ENCODE assay signal across 17 cellular contexts in the genomic region with DNA sequence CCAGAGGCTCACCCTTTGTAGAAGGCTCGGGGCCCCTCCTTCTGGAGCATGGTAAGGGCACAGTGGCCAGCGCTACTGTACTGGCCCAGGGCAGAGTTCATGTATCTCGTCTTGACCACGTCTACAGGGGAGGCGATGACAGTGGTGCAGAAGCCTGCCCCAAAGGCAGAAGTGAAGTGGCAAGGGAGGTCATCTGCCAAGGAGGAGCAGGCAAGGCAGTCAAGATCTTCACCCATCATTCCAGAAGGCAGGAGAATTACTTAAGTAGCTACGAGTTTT. TPM values are rescaled to one million over a fixed set of nuclear protein-coding genes. Genes with fewer than 3 reads are reported as not detected.
A peak's percentile ranks its signal among the peaks of the same experiment; 100 is the strongest.
DNase-seq lines count a peak whose midpoint lies in the region; ATAC-seq and TF ChIP-seq lines count a peak whose summit lies in the region.
"Had no signal": no experiment of that assay in that cellular context is flagged by ENCODE, and none has a peak within 500 bp of the region (broad histone marks: within the 10 kb centered on the region; RNA-seq: fewer than 3 reads in every experiment).

No MANE protein-coding gene starts in this region.

- H3K9me3 Mint-ChIP-seq in activated CD4-positive, alpha-beta memory T cell treated with anti-CD3 and anti-CD28 coated beads for 36 hours = no peaks in the 10 kb centered on the region
- no peaks in the 10 kb centered on the region for H3K9me3 Mint-ChIP-seq in immature natural killer cell
- H3K9me3 Mint-ChIP-seq in type B pancreatic cell = no peaks in the 10 kb centered on the region

- H3K9me3 ChIP-seq in heart left ventricle (no peaks in the 10 kb centered on the region), SK-N-SH (no peaks in the 10 kb centered on the region)
- H3K9me3 ChIP-seq: gastrocnemius medialis, testis had no signal

- TF ChIP-seq CTCF in heart left ventricle (IDR thresholded peaks at IDR 0.05) (no peak), type B pancreatic cell (conservative IDR thresholded peaks at IDR 0.05) (no peak), SK-N-SH (IDR thresholded peaks at IDR 0.05) (no peak)

- H3K9ac ChIP-seq in SK-N-SH = no peak overlapping the region

- no peak for TF ChIP-seq POLR2A in heart left ventricle (IDR thresholded peaks at IDR 0.05)

- TF ChIP-seq RAD21 in SK-N-SH (IDR thresholded peaks at IDR 0.05; ENCODE audit: low read length) = no peak

- H3K4me2 ChIP-seq in SK-N-SH = no peak overlapping the region

- H3K27ac Mint-ChIP-seq in activated CD4-positive, alpha-beta memory T cell treated with anti-CD3 and anti-CD28 coated beads for 36 hours = peak overlapping the region; percentile 90
- peak overlapping the region; percentile 83 to 97 (median 94) for H3K27ac Mint-ChIP-seq in immature natural killer cell
- peak overlapping the region; percentile 81 for H3K27ac Mint-ChIP-seq in type B pancreatic cell

- H4K20me1 ChIP-seq in SK-N-SH (ENCODE audit: insufficient read depth) = no peaks in the 10 kb centered on the region

- H3K36me3 ChIP-seq in heart left ventricle (peaks cover 0 to 61% (median 15%) of the 10 kb centered on the region in 9 donors), SK-N-SH (replicated peaks in 1 of 2; ENCODE audit: control insufficient read depth in 1 of 2, insufficient read depth in 2 of 2, low read length in 1 of 2) (peaks cover 4 to 35% of the 10 kb centered on the region in 2 experiments)

- POLR2A ChIA-PET in activated CD4-positive, alpha-beta memory T cell treated with anti-CD3 and anti-CD28 coated beads for 36 hours (lab: Charles Lee) = interaction anchor here (1.3 kb wide), 1 partner anchor 50 kb away, joined by 3 read pairs; no protein-coding TSS in a partner anchor
- POLR2A ChIA-PET in SK-N-SH (lab: Yijun Ruan, JAX) = no interaction called here

- peaks cover 66% of the 10 kb centered on the region for H3K36me3 Mint-ChIP-seq in activated CD4-positive, alpha-beta memory T cell treated with anti-CD3 and anti-CD28 coated beads for 36 hours
- H3K36me3 Mint-ChIP-seq in immature natural killer cell = peaks cover 40 to 62% (median 41%) of the 10 kb centered on the region in 3 donors
- peaks cover 4% of the 10 kb centered on the region for H3K36me3 Mint-ChIP-seq in type B pancreatic cell

- no peak overlapping the region for H3K4me3 ChIP-seq in heart left ventricle
- H3K4me3 ChIP-seq in SK-N-SH (ENCODE audit: low read depth in 2 of 2, low read length in 1 of 2) = no peak overlapping the region
- H3K4me3 ChIP-seq: coronary artery, gastrocnemius medialis, testis had no signal

- peaks cover 3% of the 10 kb centered on the region for H3F3A ChIP-seq in SK-N-SH (replicated peaks; ENCODE audit: insufficient read depth)

- no peak for TF ChIP-seq EP300 in SK-N-SH (IDR thresholded peaks at IDR 0.05; ENCODE audit: borderline replicate concordance in 1 of 2, low read depth in 1 of 2, low read length in 1 of 2)

- H3K4me3 Mint-ChIP-seq in activated CD4-positive, alpha-beta memory T cell treated with anti-CD3 and anti-CD28 coated beads for 36 hours = no peak overlapping the region
- H3K4me3 Mint-ChIP-seq in immature natural killer cell (peak overlapping the region; percentile 54 to 81 (median 76)), type B pancreatic cell (no peak overlapping the region)

- H3K27me3 Mint-ChIP-seq in activated CD4-positive, alpha-beta memory T cell treated with anti-CD3 and anti-CD28 coated beads for 36 hours = no peaks in the 10 kb centered on the region
- peaks cover 4 to 9% (median 4%) of the 10 kb centered on the region in 3 donors for H3K27me3 Mint-ChIP-seq in immature natural killer cell (ENCODE audit: low read depth in 3 of 3)
- H3K27me3 Mint-ChIP-seq in type B pancreatic cell = no peaks in the 10 kb centered on the region

- intact Hi-C loops in Right ventricle myocardium superior (cut with DNase I) (no loop called here), heart left ventricle (cut with DNase I) (no loop called here)
- intact Hi-C loops in activated CD4-positive, alpha-beta memory T cell treated with anti-CD3 and anti-CD28 coated beads for 36 hours (cut with micrococcal nuclease) = no loop called here

- CTCF ChIA-PET in activated CD4-positive, alpha-beta memory T cell treated with anti-CD3 and anti-CD28 coated beads for 36 hours (lab: Charles Lee) = no interaction called here
- CTCF ChIA-PET in SK-N-SH (lab: Yijun Ruan, JAX) = interaction anchor here (1.0 kb wide), 1 partner anchor 9 kb away, joined by 3 read pairs; no protein-coding TSS in a partner anchor

- H3K4me1 Mint-ChIP-seq in activated CD4-positive, alpha-beta memory T cell treated with anti-CD3 and anti-CD28 coated beads for 36 hours (ENCODE audit: low read depth) = peaks cover 88% of the 10 kb centered on the region
- H3K4me1 Mint-ChIP-seq in immature natural killer cell (peaks cover 99% of the 10 kb centered on the region in 2 donors), type B pancreatic cell (ENCODE audit: unreplicated experiment) (peaks cover 20% of the 10 kb centered on the region)

- H3K9me2 ChIP-seq in SK-N-SH = no peaks in the 10 kb centered on the region

- no peak overlapping the region for H2AFZ ChIP-seq in SK-N-SH (ENCODE audit: low read depth)

- WGBS in heart left ventricle, 4 donors = 90 to 96% (median 93%) methylated on average over 2 to 6 of the region's 6 CpGs
- WGBS in SK-N-SH (ENCODE audit: low lambda C conversion rate) = 100% methylated on average over 1 of the region's 6 CpGs

- H3K4me1 ChIP-seq in heart left ventricle = peaks cover 0 to 71% (median 6%) of the 10 kb centered on the region in 12 donors
- peaks cover 0 to 4% of the 10 kb centered on the region in 2 experiments; a peak in 1 of 4 replicates for H3K4me1 ChIP-seq in SK-N-SH (ENCODE audit: control insufficient read depth in 1 of 2, insufficient read depth in 2 of 2, low read depth in 1 of 2, low read length in 1 of 2)
- H3K4me1 ChIP-seq: testis had no signal

- H3K27ac ChIP-seq in heart left ventricle (peak overlapping the region in 1 of 12 donors; percentile 58), SK-N-SH (ENCODE audit: low read depth in 2 of 2, low read length in 1 of 2) (no peak overlapping the region)
- H3K27ac ChIP-seq: coronary artery, epithelial cell of prostate, gastrocnemius medialis, testis had no signal

- DNase-seq in Right ventricle myocardium superior = peak; percentile 22
- no peak for DNase-seq in heart left ventricle
- no peak for DNase-seq in activated CD4-positive, alpha-beta memory T cell treated with anti-CD3 and anti-CD28 coated beads for 36 hours
- no peak for DNase-seq in immature natural killer cell
- no peak for DNase-seq in type B pancreatic cell (ENCODE audit: extremely low spot score, unreplicated experiment)
- no peak for DNase-seq in SK-N-SH
- no peak for DNase-seq in DMS114 treated with DMSO at 0.1 percent for 48 hours (lab: John Stamatoyannopoulos, UW; ENCODE audit: unreplicated experiment)
- DNase-seq: gastrocnemius medialis, midbrain, NCI-H187, NCI-H446, nucleus accumbens, testis had no signal

- ATAC-seq in Right ventricle myocardium superior (ENCODE audit: poor library complexity) (no peak), heart left ventricle (no peak), GM18511 (IDR thresholded peaks at IDR 0.05; ENCODE audit: unreplicated experiment) (no peak)
- ATAC-seq: activated CD4-positive, CD25-positive, alpha-beta regulatory T cell treated with anti-CD3 and anti-CD28 coated beads, Interleukin-2, amount 50 U/mL, for 24 hours; gastrocnemius medialis had no signal

- no peaks in the 10 kb centered on the region for H3K79me2 ChIP-seq in SK-N-SH (ENCODE audit: insufficient read depth)

- no peaks in the 10 kb centered on the region for H3K27me3 ChIP-seq in heart left ventricle
- no peaks in the 10 kb centered on the region for H3K27me3 ChIP-seq in SK-N-SH (ENCODE audit: insufficient read depth)
- H3K27me3 ChIP-seq: gastrocnemius medialis, testis had no signal

TF ChIP-seq in SK-N-SH, 30 proteins besides CTCF, POLR2A, EP300 and RAD21 (continues in another document):
- TF ChIP-seq FOSL2 (IDR thresholded peaks at IDR 0.05; ENCODE audit: borderline replicate concordance, low read depth) (no peak), POLR2AphosphoS5 (IDR thresholded peaks at IDR 0.05; ENCODE audit: low read depth, low read length) (no peak), CHD2 (IDR thresholded peaks at IDR 0.05; ENCODE audit: low read length, partially characterized antibody) (no peak), TCF12 (IDR thresholded peaks at IDR 0.05) (no peak), NRF1 (IDR thresholded peaks at IDR 0.05; ENCODE audit: low read depth, low read length) (no peak)

RNA-seq across cellular contexts. Expression of a gene that starts 7.2 kb away (rescaled TPM):
- total RNA-seq in Right ventricle myocardium superior = 25.8 TPM
- 100 to 1,000 TPM in 1 of 9 donors, 10 to 100 TPM in 8; 13.7 to 170 (median 19.7) TPM for total RNA-seq in heart left ventricle
- polyA plus RNA-seq in heart left ventricle = 10 to 100 TPM; 11.9 to 20.2 TPM
- 100 to 1,000 TPM; 461 to 471 TPM for total RNA-seq in activated CD4-positive, alpha-beta memory T cell treated with anti-CD3 and anti-CD28 coated beads for 36 hours
- polyA plus RNA-seq in immature natural killer cell = 1,000 to 10,000 TPM; 1,092 to 2,060 (median 1,799) TPM
- total RNA-seq in type B pancreatic cell (ENCODE audit: low replicate concordance) = 70.4 and 104 TPM in 2 replicates
- 28.5 and 36.0 TPM in 2 replicates for polyA plus RNA-seq in SK-N-SH (2012; rRNA removed)
- polyA plus RNA-seq in SK-N-SH (2012; cell fraction: cytosol; rRNA removed) = 18.0 and 29.1 TPM in 2 replicates
- 14.2 and 16.1 TPM in 2 replicates for polyA plus RNA-seq in SK-N-SH (2012; cell fraction: nucleus; rRNA removed)

RNA-seq across cellular contexts. Expression of a gene that starts 24.6 kb away (rescaled TPM):
- total RNA-seq in Right ventricle myocardium superior (not detected), heart left ventricle (not detected), type B pancreatic cell (ENCODE audit: low replicate concordance) (2.8 TPM in 1 of 2 replicates, not detected in the other)
- polyA plus RNA-seq in heart left ventricle (under 1 TPM in 1 of 2 donors, not detected in 1; 0.14 TPM), immature natural killer cell (not detected), SK-N-SH (2012; rRNA removed) (0.49 and 0.51 TPM in 2 replicates)
- under 1 TPM in 1 of 2 experiments, not detected in 1; 0.19 TPM for total RNA-seq in activated CD4-positive, alpha-beta memory T cell treated with anti-CD3 and anti-CD28 coated beads for 36 hours
- polyA plus RNA-seq in SK-N-SH (2012; cell fraction: cytosol; rRNA removed) = 0.26 and 0.28 TPM in 2 replicates
- polyA plus RNA-seq in SK-N-SH (2012; cell fraction: nucleus; rRNA removed) = 1.0 and 2.0 TPM in 2 replicates
- total RNA-seq: gastrocnemius medialis had no signal

RNA-seq across cellular contexts. Expression of a gene that starts 33.5 kb away (rescaled TPM):
- total RNA-seq in Right ventricle myocardium superior = 17.2 TPM
- 1 to 10 TPM in 8 of 9 donors, under 1 TPM in 1; 0.50 to 8.3 (median 1.7) TPM for total RNA-seq in heart left ventricle
- 1 to 10 TPM; 1.4 to 1.7 TPM for polyA plus RNA-seq in heart left ventricle
- total RNA-seq in activated CD4-positive, alpha-beta memory T cell treated with anti-CD3 and anti-CD28 coated beads for 36 hours = 1 to 10 TPM; 1.4 to 2.0 TPM
- 1 to 10 TPM in 1 of 3 donors, under 1 TPM in 2; 0.41 to 1.3 (median 0.52) TPM for polyA plus RNA-seq in immature natural killer cell
- 2.4 and 3.7 TPM in 2 replicates for total RNA-seq in type B pancreatic cell (ENCODE audit: low replicate concordance)
- 1.2 and 1.4 TPM in 2 replicates for polyA plus RNA-seq in SK-N-SH (2012; rRNA removed)
- 0.55 and 0.60 TPM in 2 replicates for polyA plus RNA-seq in SK-N-SH (2012; cell fraction: cytosol; rRNA removed)
- 15.0 and 15.9 TPM in 2 replicates for polyA plus RNA-seq in SK-N-SH (2012; cell fraction: nucleus; rRNA removed)

Comparison
In these comparisons a context has a peak if more than half of its experiments do, and no peak if none do; other contexts are left out.
1. H3K4me3 Mint-ChIP-seq: peak in immature natural killer cell (5 of 5); none in activated CD4-positive, alpha-beta memory T cell treated with anti-CD3 and anti-CD28 coated beads for 36 hours (single experiment) and type B pancreatic cell (single experiment).
2. Peak in every context shown above with its lines, with median percentiles within 50 percentile points of each other: H3K27ac Mint-ChIP-seq.